Comparison of ENCODE assay signal across 8 cellular contexts in the genomic region with DNA sequence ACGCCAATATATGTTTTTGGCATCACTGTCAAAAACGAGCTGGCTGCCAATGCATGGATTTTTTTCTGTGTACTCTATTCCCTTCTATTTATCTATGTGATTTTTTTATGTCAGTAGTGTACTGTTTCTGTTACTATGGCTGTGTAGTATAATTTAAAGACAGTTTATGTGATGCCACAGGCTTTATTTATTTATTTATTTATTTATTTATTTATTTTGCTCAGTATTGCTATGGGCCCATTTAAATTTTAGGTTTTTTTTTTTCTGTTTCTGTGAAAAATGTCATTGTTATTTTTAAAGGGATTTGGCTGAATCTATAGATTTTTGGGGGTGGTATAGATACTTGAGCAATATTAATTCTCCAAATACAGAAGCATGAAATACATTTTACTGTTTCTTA.
"Had no signal": no experiment of that assay in that cellular context is flagged by ENCODE, and none has a peak within 500 bp of the region (broad histone marks: within the 10 kb centered on the region; RNA-seq: fewer than 3 reads in every experiment).

No MANE protein-coding gene starts in this region.

- H3K27ac ChIP-seq: HL-60, KMS-11 had no signal

- H3K4me3 ChIP-seq: K562 had no signal

- FAIRE-seq: HepG2, HTR-8/SVneo, K562 had no signal

- DNase-seq: IMR-90, KBM-7, KG1 had no signal

- ATAC-seq: HepG2, K562 had no signal
